Comparison of ENCODE assay signal across 3 cellular contexts in the genomic region with DNA sequence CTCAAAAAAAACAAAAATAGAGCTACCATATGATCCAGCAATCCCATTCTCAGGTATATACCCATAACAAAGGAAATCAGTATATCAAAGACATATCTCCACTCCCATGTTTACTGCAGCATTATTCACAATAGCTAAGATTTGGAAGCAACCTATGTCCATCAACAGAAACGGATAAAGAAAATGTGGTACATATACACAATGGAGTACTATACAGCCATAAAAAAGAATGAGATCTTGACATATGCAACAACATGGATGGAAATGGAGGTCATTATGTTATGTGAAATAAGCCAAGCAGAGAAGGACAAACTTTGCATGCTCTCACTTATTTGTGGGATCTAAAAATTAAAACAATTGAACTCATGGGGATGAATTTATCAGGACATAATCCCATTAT.
TF ChIP-seq lines count a peak whose summit lies in the region.

No MANE protein-coding gene starts in this region.

TF ChIP-seq in SK-N-SH treated with all-trans-retinoic acid at 6 μM for 48 hours, 23 proteins besides CTCF, POLR2A, EP300 and RAD21:
- TF ChIP-seq PPARA (CRISPR knock-in tag; IDR thresholded peaks at IDR 0.05; ENCODE audit: borderline replicate concordance), result no peak
- TF ChIP-seq, protein P1, sequence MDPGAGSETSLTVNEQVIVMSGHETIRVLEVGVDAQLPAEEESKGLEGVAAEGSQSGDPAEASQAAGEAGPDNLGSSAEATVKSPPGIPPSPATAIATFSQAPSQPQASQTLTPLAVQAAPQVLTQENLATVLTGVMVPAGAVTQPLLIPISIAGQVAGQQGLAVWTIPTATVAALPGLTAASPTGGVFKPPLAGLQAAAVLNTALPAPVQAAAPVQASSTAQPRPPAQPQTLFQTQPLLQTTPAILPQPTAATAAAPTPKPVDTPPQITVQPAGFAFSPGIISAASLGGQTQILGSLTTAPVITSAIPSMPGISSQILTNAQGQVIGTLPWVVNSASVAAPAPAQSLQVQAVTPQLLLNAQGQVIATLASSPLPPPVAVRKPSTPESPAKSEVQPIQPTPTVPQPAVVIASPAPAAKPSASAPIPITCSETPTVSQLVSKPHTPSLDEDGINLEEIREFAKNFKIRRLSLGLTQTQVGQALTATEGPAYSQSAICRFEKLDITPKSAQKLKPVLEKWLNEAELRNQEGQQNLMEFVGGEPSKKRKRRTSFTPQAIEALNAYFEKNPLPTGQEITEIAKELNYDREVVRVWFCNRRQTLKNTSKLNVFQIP (CRISPR knock-in tag; IDR thresholded peaks at IDR 0.05; ENCODE audit: borderline replicate concordance, low read depth), result no peak
- TF ChIP-seq ISL1 (CRISPR knock-in tag; IDR thresholded peaks at IDR 0.05), result no peak
- TF ChIP-seq, protein P2, sequence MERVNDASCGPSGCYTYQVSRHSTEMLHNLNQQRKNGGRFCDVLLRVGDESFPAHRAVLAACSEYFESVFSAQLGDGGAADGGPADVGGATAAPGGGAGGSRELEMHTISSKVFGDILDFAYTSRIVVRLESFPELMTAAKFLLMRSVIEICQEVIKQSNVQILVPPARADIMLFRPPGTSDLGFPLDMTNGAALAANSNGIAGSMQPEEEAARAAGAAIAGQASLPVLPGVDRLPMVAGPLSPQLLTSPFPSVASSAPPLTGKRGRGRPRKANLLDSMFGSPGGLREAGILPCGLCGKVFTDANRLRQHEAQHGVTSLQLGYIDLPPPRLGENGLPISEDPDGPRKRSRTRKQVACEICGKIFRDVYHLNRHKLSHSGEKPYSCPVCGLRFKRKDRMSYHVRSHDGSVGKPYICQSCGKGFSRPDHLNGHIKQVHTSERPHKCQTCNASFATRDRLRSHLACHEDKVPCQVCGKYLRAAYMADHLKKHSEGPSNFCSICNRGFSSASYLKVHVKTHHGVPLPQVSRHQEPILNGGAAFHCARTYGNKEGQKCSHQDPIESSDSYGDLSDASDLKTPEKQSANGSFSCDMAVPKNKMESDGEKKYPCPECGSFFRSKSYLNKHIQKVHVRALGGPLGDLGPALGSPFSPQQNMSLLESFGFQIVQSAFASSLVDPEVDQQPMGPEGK (CRISPR knock-in tag; IDR thresholded peaks at IDR 0.05; ENCODE audit: borderline replicate concordance), result no peak
- peak; percentile 95 for TF ChIP-seq ZNF8 (CRISPR knock-in tag; IDR thresholded peaks at IDR 0.05)
- no peak for TF ChIP-seq ZFP3 (CRISPR knock-in tag; IDR thresholded peaks at IDR 0.05)

TF ChIP-seq in SK-N-SH, 30 proteins besides CTCF, POLR2A, EP300 and RAD21:
- TF ChIP-seq YY1 (IDR thresholded peaks at IDR 0.05; ENCODE audit: low read depth) (no peak), CHD2 (IDR thresholded peaks at IDR 0.05; ENCODE audit: low read length, partially characterized antibody) (no peak), MEF2A (IDR thresholded peaks at IDR 0.05; ENCODE audit: borderline replicate concordance, low read depth) (no peak), EZH2phosphoT487 (IDR thresholded peaks at IDR 0.05; ENCODE audit: borderline replicate concordance, low read depth) (no peak), FOXJ3 (CRISPR knock-in tag; IDR thresholded peaks at IDR 0.05) (no peak), RFX5 (IDR thresholded peaks at IDR 0.05; ENCODE audit: low read length) (no peak), GABPA (IDR thresholded peaks at IDR 0.05; ENCODE audit: low read depth) (no peak), JUND (IDR thresholded peaks at IDR 0.05) (no peak), SIN3A (IDR thresholded peaks at IDR 0.05; ENCODE audit: borderline replicate concordance, low read depth, low read length) (no peak)
- TF ChIP-seq, protein P3, sequence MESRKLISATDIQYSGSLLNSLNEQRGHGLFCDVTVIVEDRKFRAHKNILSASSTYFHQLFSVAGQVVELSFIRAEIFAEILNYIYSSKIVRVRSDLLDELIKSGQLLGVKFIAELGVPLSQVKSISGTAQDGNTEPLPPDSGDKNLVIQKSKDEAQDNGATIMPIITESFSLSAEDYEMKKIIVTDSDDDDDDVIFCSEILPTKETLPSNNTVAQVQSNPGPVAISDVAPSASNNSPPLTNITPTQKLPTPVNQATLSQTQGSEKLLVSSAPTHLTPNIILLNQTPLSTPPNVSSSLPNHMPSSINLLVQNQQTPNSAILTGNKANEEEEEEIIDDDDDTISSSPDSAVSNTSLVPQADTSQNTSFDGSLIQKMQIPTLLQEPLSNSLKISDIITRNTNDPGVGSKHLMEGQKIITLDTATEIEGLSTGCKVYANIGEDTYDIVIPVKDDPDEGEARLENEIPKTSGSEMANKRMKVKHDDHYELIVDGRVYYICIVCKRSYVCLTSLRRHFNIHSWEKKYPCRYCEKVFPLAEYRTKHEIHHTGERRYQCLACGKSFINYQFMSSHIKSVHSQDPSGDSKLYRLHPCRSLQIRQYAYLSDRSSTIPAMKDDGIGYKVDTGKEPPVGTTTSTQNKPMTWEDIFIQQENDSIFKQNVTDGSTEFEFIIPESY (IDR thresholded peaks at IDR 0.05; ENCODE audit: borderline replicate concordance, low read depth), result no peak

TF ChIP-seq in GM12878, 131 proteins besides CTCF, POLR2A, EP300 and RAD21:
- TF ChIP-seq, protein P4, sequence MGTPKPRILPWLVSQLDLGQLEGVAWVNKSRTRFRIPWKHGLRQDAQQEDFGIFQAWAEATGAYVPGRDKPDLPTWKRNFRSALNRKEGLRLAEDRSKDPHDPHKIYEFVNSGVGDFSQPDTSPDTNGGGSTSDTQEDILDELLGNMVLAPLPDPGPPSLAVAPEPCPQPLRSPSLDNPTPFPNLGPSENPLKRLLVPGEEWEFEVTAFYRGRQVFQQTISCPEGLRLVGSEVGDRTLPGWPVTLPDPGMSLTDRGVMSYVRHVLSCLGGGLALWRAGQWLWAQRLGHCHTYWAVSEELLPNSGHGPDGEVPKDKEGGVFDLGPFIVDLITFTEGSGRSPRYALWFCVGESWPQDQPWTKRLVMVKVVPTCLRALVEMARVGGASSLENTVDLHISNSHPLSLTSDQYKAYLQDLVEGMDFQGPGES (IDR thresholded peaks at IDR 0.05), result no peak
- TF ChIP-seq NRF1 (conservative IDR thresholded peaks at IDR 0.05; ENCODE audit: low read depth, low read length) (no peak), ZNF217 (IDR thresholded peaks at IDR 0.05) (0 out of 2 replicates have a peak, but pooled peaks have one; percentile 49), BMI1 (IDR thresholded peaks at IDR 0.05; ENCODE audit: borderline replicate concordance) (no peak), IRF4 (IDR thresholded peaks at IDR 0.05; ENCODE audit: low read depth, low read length) (no peak)
